In genomic region chr22:44446483-44446882, GRCh38 we compare ENCODE assay signal across 1 cellular context.
TF ChIP-seq lines count a peak whose summit lies in the region.

No MANE protein-coding gene starts in this region.

TF ChIP-seq in K562, 482 proteins besides CTCF, POLR2A, EP300 and RAD21:
- TF ChIP-seq HNRNPL (IDR thresholded peaks at IDR 0.05; ENCODE audit: low read depth, low read length) (no peak), PHB (CRISPR knock-in tag; IDR thresholded peaks at IDR 0.05) (no peak), ZNF41 (CRISPR knock-in tag; conservative IDR thresholded peaks at IDR 0.05) (peak; percentile 96)
TF ChIP-seq in K562: peak in this region for 1.
